ENCODE assay signal across 9 cellular contexts in genomic region chr20:20603339-20603990, GRCh38.
DNase-seq lines count a peak whose midpoint lies in the region; ATAC-seq, FAIRE-seq and TF ChIP-seq lines count a peak whose summit lies in the region.
"Had no signal": no experiment of that assay in that cellular context is flagged by ENCODE, and none has a peak within 500 bp of the region (broad histone marks: within the 10 kb centered on the region; RNA-seq: fewer than 3 reads in every experiment).

No MANE protein-coding gene starts in this region.

- no peak overlapping the region for H3K4me3 ChIP-seq in endodermal cell (ENCODE audit: low read length)

- intact Hi-C loops in activated T-helper 1 cell treated with anti-CD3 and anti-CD28 coated beads, Interleukin-12 subunit alpha, Interleukin-12 subunit beta, Interleukin-2, Interleukin-4 antibody, amounts not matched to agents 30 ng/mL and 10 ng/mL and 1 ng/mL, durations not matched to agents 14 hours and 24 hours and 36 hours (cut with micrococcal nuclease) = no loop called here

- no peak overlapping the region for H3K9ac ChIP-seq in endodermal cell (ENCODE audit: extremely low read depth, low read length, poor library complexity, severe bottlenecking)

- H3K4me3 Mint-ChIP-seq in endodermal cell (no peak overlapping the region), type B pancreatic cell (no peak overlapping the region)
- H3K4me3 Mint-ChIP-seq in activated T-helper 1 cell treated with anti-CD3 and anti-CD28 coated beads, Interleukin-12 subunit alpha, Interleukin-12 subunit beta, Interleukin-2, Interleukin-4 antibody, amounts not matched to agents 30 ng/mL and 10 ng/mL and 1 ng/mL, durations not matched to agents 14 hours and 24 hours and 36 hours = no peak overlapping the region

- H3K4me1 Mint-ChIP-seq in endodermal cell = no peaks in the 10 kb centered on the region
- H3K4me1 Mint-ChIP-seq in activated T-helper 1 cell treated with anti-CD3 and anti-CD28 coated beads, Interleukin-12 subunit alpha, Interleukin-12 subunit beta, Interleukin-2, Interleukin-4 antibody, amounts not matched to agents 30 ng/mL and 10 ng/mL and 1 ng/mL, durations not matched to agents 14 hours and 24 hours and 36 hours (ENCODE audit: low read depth) = peaks cover 11% of the 10 kb centered on the region
- peaks cover 9% of the 10 kb centered on the region for H3K4me1 Mint-ChIP-seq in type B pancreatic cell (ENCODE audit: unreplicated experiment)

- H3K27me3 ChIP-seq in endodermal cell (ENCODE audit: control insufficient read depth, insufficient read depth, low read length, poor library complexity, severe bottlenecking) = no peaks in the 10 kb centered on the region

- ATAC-seq in HG02885 (IDR thresholded peaks at IDR 0.05; ENCODE audit: poor library complexity, unreplicated experiment) = peak; percentile 99

- H3K9me3 ChIP-seq in endodermal cell (ENCODE audit: control insufficient read depth, low read length) = no peaks in the 10 kb centered on the region

- no peak for TF ChIP-seq CTCF in endodermal cell (conservative IDR thresholded peaks at IDR 0.05)
- no peak for TF ChIP-seq CTCF in type B pancreatic cell (conservative IDR thresholded peaks at IDR 0.05)

- H3K4me1 ChIP-seq in endodermal cell (ENCODE audit: control insufficient read depth, insufficient read depth, low read length) = no peaks in the 10 kb centered on the region

- peaks cover 12% of the 10 kb centered on the region for H3K36me3 ChIP-seq in endodermal cell (ENCODE audit: control insufficient read depth, insufficient read depth, low read length)

- 87 to 88% methylated on average over 5 of the region's 5 CpGs for WGBS in endodermal cell (ENCODE audit: insufficient coverage in 1 of 2, insufficient read length in 1 of 2), 2 experiments

- H3K36me3 Mint-ChIP-seq in endodermal cell (ENCODE audit: low read depth) (peaks cover 5% of the 10 kb centered on the region), type B pancreatic cell (peaks cover 4% of the 10 kb centered on the region)
- peaks cover 7% of the 10 kb centered on the region for H3K36me3 Mint-ChIP-seq in activated T-helper 1 cell treated with anti-CD3 and anti-CD28 coated beads, Interleukin-12 subunit alpha, Interleukin-12 subunit beta, Interleukin-2, Interleukin-4 antibody, amounts not matched to agents 30 ng/mL and 10 ng/mL and 1 ng/mL, durations not matched to agents 14 hours and 24 hours and 36 hours (ENCODE audit: low read depth)

- DNase-seq in NCI-H1092 treated with DMSO at 0.1 percent for 48 hours (lab: John Stamatoyannopoulos, UW) = peak; percentile 9
- DNase-seq in NCI-H1092 (lab: John Stamatoyannopoulos, UW) = no peak
- peak; percentile 51 for DNase-seq in NCI-H2107 (lab: John Stamatoyannopoulos, UW)
- DNase-seq in endodermal cell = peak; percentile 55
- no peak for DNase-seq in activated T-helper 1 cell treated with anti-CD3 and anti-CD28 coated beads, Interleukin-12 subunit alpha, Interleukin-12 subunit beta, Interleukin-2, Interleukin-4 antibody, amounts not matched to agents 30 ng/mL and 10 ng/mL and 1 ng/mL, durations not matched to agents 14 hours and 24 hours and 36 hours (ENCODE audit: low spot score)
- no peak for DNase-seq in frontal cortex (ENCODE audit: low spot score in 2 of 2)
- DNase-seq in type B pancreatic cell (ENCODE audit: extremely low spot score, unreplicated experiment) = no peak

- FAIRE-seq in frontal cortex (lab: Jason Lieb, UNC) = no peak

- H3K27me3 Mint-ChIP-seq in endodermal cell (ENCODE audit: insufficient read depth) (no peaks in the 10 kb centered on the region), type B pancreatic cell (no peaks in the 10 kb centered on the region)
- H3K27me3 Mint-ChIP-seq in activated T-helper 1 cell treated with anti-CD3 and anti-CD28 coated beads, Interleukin-12 subunit alpha, Interleukin-12 subunit beta, Interleukin-2, Interleukin-4 antibody, amounts not matched to agents 30 ng/mL and 10 ng/mL and 1 ng/mL, durations not matched to agents 14 hours and 24 hours and 36 hours (ENCODE audit: insufficient read depth) = no peaks in the 10 kb centered on the region

- H3K27ac Mint-ChIP-seq in endodermal cell = no peak overlapping the region
- no peak overlapping the region for H3K27ac Mint-ChIP-seq in activated T-helper 1 cell treated with anti-CD3 and anti-CD28 coated beads, Interleukin-12 subunit alpha, Interleukin-12 subunit beta, Interleukin-2, Interleukin-4 antibody, amounts not matched to agents 30 ng/mL and 10 ng/mL and 1 ng/mL, durations not matched to agents 14 hours and 24 hours and 36 hours
- no peak overlapping the region for H3K27ac Mint-ChIP-seq in type B pancreatic cell

- H3K9me3 Mint-ChIP-seq in endodermal cell (no peaks in the 10 kb centered on the region), type B pancreatic cell (no peaks in the 10 kb centered on the region)
- H3K9me3 Mint-ChIP-seq in activated T-helper 1 cell treated with anti-CD3 and anti-CD28 coated beads, Interleukin-12 subunit alpha, Interleukin-12 subunit beta, Interleukin-2, Interleukin-4 antibody, amounts not matched to agents 30 ng/mL and 10 ng/mL and 1 ng/mL, durations not matched to agents 14 hours and 24 hours and 36 hours = no peaks in the 10 kb centered on the region

- no peak overlapping the region for H3K27ac ChIP-seq in endodermal cell (ENCODE audit: low read depth, low read length)
- H3K27ac ChIP-seq: 22Rv1 had no signal

Comparison
In these comparisons a context has a peak if more than half of its experiments do, and no peak if none do; other contexts are left out.
1. DNase-seq: peak in NCI-H1092 treated with DMSO at 0.1 percent for 48 hours (single experiment), NCI-H2107 (single experiment) and endodermal cell (single experiment); none in NCI-H1092 (single experiment), activated T-helper 1 cell treated with anti-CD3 and anti-CD28 coated beads, Interleukin-12 subunit alpha, Interleukin-12 subunit beta, Interleukin-2, Interleukin-4 antibody, amounts not matched to agents 30 ng/mL and 10 ng/mL and 1 ng/mL, durations not matched to agents 14 hours and 24 hours and 36 hours (single experiment), frontal cortex (0 of 2) and type B pancreatic cell (single experiment).